24 cellular contexts compared by ENCODE assay signal in genomic region chr15:48381861-48382260, GRCh38.
"Had no signal": no experiment of that assay in that cellular context is flagged by ENCODE, and none has a peak within 500 bp of the region (broad histone marks: within the 10 kb centered on the region; RNA-seq: fewer than 3 reads in every experiment).

No MANE protein-coding gene starts in this region.

- H3K4me3 ChIP-seq: ascending aorta had no signal

- ATAC-seq: activated CD4-positive, alpha-beta T cell treated with anti-CD3 and anti-CD28 coated beads for 36 hours; activated CD8-positive, alpha-beta memory T cell treated with anti-CD3 and anti-CD28 coated beads, Interleukin-2, amount 10 ng/mL, durations not matched to agents 7 days and 5 days; activated CD8-positive, alpha-beta T cell treated with anti-CD3 and anti-CD28 coated beads, Interleukin-2, amount 10 ng/mL, durations not matched to agents 7 days and 5 days; activated naive CD4-positive, alpha-beta T cell treated with anti-CD3 and anti-CD28 coated beads, Interleukin-2, amount 50 U/mL, for 72 hours; esophagus mucosa had no signal

- H3K4me1 Mint-ChIP-seq: activated CD4-positive, alpha-beta T cell treated with anti-CD3 and anti-CD28 coated beads for 36 hours; activated CD4-positive, alpha-beta T cell treated with anti-CD3 and anti-CD28 coated beads, Interleukin-2, amount 10 ng/mL, durations not matched to agents 24 days and 14 days; activated naive CD8-positive, alpha-beta T cell treated with anti-CD3 and anti-CD28 coated beads, Interleukin-2, amount 10 ng/mL, durations not matched to agents 7 days and 5 days had no signal

- H3K36me3 Mint-ChIP-seq: activated CD4-positive, alpha-beta memory T cell treated with anti-CD3 and anti-CD28 coated beads for 36 hours; activated CD8-positive, alpha-beta memory T cell treated with anti-CD3 and anti-CD28 coated beads, Interleukin-2, amount 10 ng/mL, durations not matched to agents 7 days and 5 days; activated naive CD4-positive, alpha-beta T cell treated with anti-CD3 and anti-CD28 coated beads, Interleukin-2, amount 50 U/mL, for 72 hours; activated naive CD8-positive, alpha-beta T cell treated with anti-CD3 and anti-CD28 coated beads, Interleukin-2, amount 10 ng/mL, durations not matched to agents 7 days and 5 days had no signal

- H3K9me3 Mint-ChIP-seq: activated T-helper 1 cell treated with anti-CD3 and anti-CD28 coated beads, Interleukin-12 subunit alpha, Interleukin-12 subunit beta, Interleukin-2, Interleukin-4 antibody, amounts not matched to agents 30 ng/mL and 10 ng/mL and 1 ng/mL, durations not matched to agents 14 hours and 24 hours and 36 hours; activated T-helper 2 cell treated with anti-CD3 and anti-CD28 coated beads, Interferon-gamma antibody, Interleukin-2, Interleukin-4, amounts not matched to agents 10 μg/mL and 5 μg/mL and 100 μg/mL, durations not matched to agents 14 hours and 24 hours and 36 hours had no signal

- H3K27ac Mint-ChIP-seq: activated CD4-positive, alpha-beta memory T cell treated with anti-CD3 and anti-CD28 coated beads for 36 hours; activated CD4-positive, alpha-beta T cell treated with anti-CD3 and anti-CD28 coated beads for 36 hours; activated CD4-positive, alpha-beta T cell treated with anti-CD3 and anti-CD28 coated beads, Interleukin-2, amount 10 ng/mL, durations not matched to agents 24 days and 14 days; activated CD8-positive, alpha-beta memory T cell treated with anti-CD3 and anti-CD28 coated beads, Interleukin-2, amount 10 ng/mL, durations not matched to agents 7 days and 5 days; activated CD8-positive, alpha-beta T cell treated with anti-CD3 and anti-CD28 coated beads, Interleukin-2, amount 10 ng/mL, durations not matched to agents 7 days and 5 days; activated naive CD4-positive, alpha-beta T cell treated with anti-CD3 and anti-CD28 coated beads for 36 hours; activated naive CD4-positive, alpha-beta T cell treated with anti-CD3 and anti-CD28 coated beads, Interleukin-2, amount 50 U/mL, for 72 hours; activated naive CD8-positive, alpha-beta T cell treated with anti-CD3 and anti-CD28 coated beads, Interleukin-2, amount 10 ng/mL, durations not matched to agents 7 days and 5 days; activated T-helper 1 cell treated with anti-CD3 and anti-CD28 coated beads, Interleukin-12 subunit alpha, Interleukin-12 subunit beta, Interleukin-2, Interleukin-4 antibody, amounts not matched to agents 30 ng/mL and 10 ng/mL and 1 ng/mL, durations not matched to agents 14 hours and 24 hours and 36 hours; activated T-helper 2 cell treated with anti-CD3 and anti-CD28 coated beads, Interferon-gamma antibody, Interleukin-2, Interleukin-4, amounts not matched to agents 10 μg/mL and 5 μg/mL and 100 μg/mL, durations not matched to agents 14 hours and 24 hours and 36 hours had no signal

- DNase-seq: activated CD4-positive, alpha-beta memory T cell treated with anti-CD3 and anti-CD28 coated beads for 36 hours; activated CD4-positive, alpha-beta T cell treated with anti-CD3 and anti-CD28 coated beads for 36 hours; activated CD4-positive, alpha-beta T cell treated with anti-CD3 and anti-CD28 coated beads, Interleukin-2, amount 10 ng/mL, durations not matched to agents 24 days and 14 days; activated CD4-positive, CD25-positive, alpha-beta regulatory T cell; activated CD4-positive, CD25-positive, alpha-beta regulatory T cell treated with anti-CD3 and anti-CD28 coated beads, Interleukin-2, amount 50 U/mL, for 72 hours; activated CD8-positive, alpha-beta memory T cell treated with anti-CD3 and anti-CD28 coated beads, Interleukin-2, amount 10 ng/mL, durations not matched to agents 7 days and 5 days; activated CD8-positive, alpha-beta memory T cell treated with anti-CD3 and anti-CD28 coated beads, Interleukin-2, amount 50 U/mL, for 4 hours; activated CD8-positive, alpha-beta T cell treated with anti-CD3 and anti-CD28 coated beads, Interleukin-2, amount 10 ng/mL, durations not matched to agents 7 days and 5 days; activated effector memory CD4-positive, alpha-beta T cell treated with anti-CD3 and anti-CD28 coated beads, Interleukin-2, amount 50 U/mL, for 16 hours; activated naive CD4-positive, alpha-beta T cell treated with anti-CD3 and anti-CD28 coated beads for 36 hours; activated naive CD8-positive, alpha-beta T cell treated with anti-CD3 and anti-CD28 coated beads, Interleukin-2, amount 10 ng/mL, durations not matched to agents 7 days and 5 days; activated T-cell treated with anti-CD3 and anti-CD28 coated beads, Interleukin-2, amount 50 U/mL, for 1 hour; activated T-cell treated with anti-CD3 and anti-CD28 coated beads, Interleukin-2, amount 50 U/mL, for 48 hours; brain microvascular endothelial cell; cortex of kidney; effector CD8-positive, alpha-beta T cell; foreskin fibroblast; head of caudate nucleus; T-helper 2 cell had no signal

- H3K27ac ChIP-seq: ascending aorta, brain microvascular endothelial cell had no signal

- H3K4me3 Mint-ChIP-seq: activated CD4-positive, alpha-beta memory T cell treated with anti-CD3 and anti-CD28 coated beads for 36 hours; activated CD4-positive, alpha-beta T cell treated with anti-CD3 and anti-CD28 coated beads for 36 hours; activated CD4-positive, alpha-beta T cell treated with anti-CD3 and anti-CD28 coated beads, Interleukin-2, amount 10 ng/mL, durations not matched to agents 24 days and 14 days; activated CD8-positive, alpha-beta memory T cell treated with anti-CD3 and anti-CD28 coated beads, Interleukin-2, amount 10 ng/mL, durations not matched to agents 7 days and 5 days; activated CD8-positive, alpha-beta T cell treated with anti-CD3 and anti-CD28 coated beads, Interleukin-2, amount 10 ng/mL, durations not matched to agents 7 days and 5 days; activated naive CD4-positive, alpha-beta T cell treated with anti-CD3 and anti-CD28 coated beads for 36 hours; activated naive CD8-positive, alpha-beta T cell treated with anti-CD3 and anti-CD28 coated beads, Interleukin-2, amount 10 ng/mL, durations not matched to agents 7 days and 5 days; activated T-helper 1 cell treated with anti-CD3 and anti-CD28 coated beads, Interleukin-12 subunit alpha, Interleukin-12 subunit beta, Interleukin-2, Interleukin-4 antibody, amounts not matched to agents 30 ng/mL and 10 ng/mL and 1 ng/mL, durations not matched to agents 14 hours and 24 hours and 36 hours had no signal

- H3K27me3 ChIP-seq: ascending aorta, brain microvascular endothelial cell had no signal

- H3K36me3 ChIP-seq: ascending aorta, brain microvascular endothelial cell had no signal

- H3K9me3 ChIP-seq: ascending aorta had no signal
